9 cellular contexts compared by ENCODE assay signal in the genomic region with DNA sequence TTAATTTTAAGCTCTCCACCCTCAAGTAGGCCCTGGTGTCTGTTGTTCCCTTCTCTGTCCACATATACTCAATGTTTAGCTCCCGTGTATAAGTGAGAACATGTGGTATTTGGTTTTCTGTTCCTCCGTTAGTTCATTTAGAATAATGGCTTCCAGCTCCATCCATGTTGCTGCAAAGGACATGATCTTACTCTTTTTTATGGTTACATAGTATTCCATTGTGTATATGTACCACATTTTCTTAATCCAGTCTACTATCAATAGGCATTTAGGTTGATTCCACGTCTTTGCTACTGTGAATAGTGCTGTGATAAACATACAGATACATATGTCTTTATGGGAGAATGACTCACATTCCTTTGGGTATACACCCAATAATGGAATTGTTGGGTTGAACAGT.
"Had no signal": no experiment of that assay in that cellular context is flagged by ENCODE, and none has a peak within 500 bp of the region (broad histone marks: within the 10 kb centered on the region; RNA-seq: fewer than 3 reads in every experiment).

No MANE protein-coding gene starts in this region.

- H3K4me1 ChIP-seq: HAP-1 had no signal

- H3K27ac ChIP-seq: KMS-11 had no signal

- ATAC-seq: GM23338, HCT116, HepG2 had no signal

- FAIRE-seq: H1, HepG2 had no signal

- H3K4me3 ChIP-seq: GM23338, HAP-1 had no signal

- H3K4me2 ChIP-seq: GM23338, KMS-11 had no signal

- H3K36me3 ChIP-seq: HAP-1 had no signal

- H3K9ac ChIP-seq: KMS-11 had no signal

- DNase-seq: H7, Karpas-422, KBM-7 had no signal

- H2AFZ ChIP-seq: GM23338 had no signal
